Comparison of ENCODE assay signal across 9 cellular contexts in genomic region chr2:62216616-62217015, GRCh38. TPM values are rescaled to one million over a fixed set of nuclear protein-coding genes. Genes with fewer than 3 reads are reported as not detected.
DNase-seq lines count a peak whose midpoint lies in the region; ATAC-seq and TF ChIP-seq lines count a peak whose summit lies in the region.
"Had no signal": no experiment of that assay in that cellular context is flagged by ENCODE, and none has a peak within 500 bp of the region (broad histone marks: within the 10 kb centered on the region; RNA-seq: fewer than 3 reads in every experiment).

No MANE protein-coding gene starts in this region.

- peaks cover 29% of the 10 kb centered on the region for H3K9me3 ChIP-seq in mesodermal cell (ENCODE audit: control insufficient read depth, low read length)
- H3K9me3 ChIP-seq in aorta (ENCODE audit: control insufficient read depth, low read length) = no peaks in the 10 kb centered on the region

- H3K4me1 ChIP-seq in mesodermal cell (ENCODE audit: control insufficient read depth, insufficient read depth, low read length, poor library complexity, severe bottlenecking) (peaks cover 24% of the 10 kb centered on the region), aorta (ENCODE audit: control insufficient read depth in 1 of 2, insufficient read depth in 2 of 2, low read length in 2 of 2) (peaks cover 0 to 2% of the 10 kb centered on the region in 2 donors)

- H3K27me3 ChIP-seq in aorta (ENCODE audit: control insufficient read depth in 1 of 2, insufficient read depth in 2 of 2, low read length in 1 of 2) = no peaks in the 10 kb centered on the region

- H3K4me3 ChIP-seq in coronary artery (no peak overlapping the region), mesodermal cell (ENCODE audit: extremely low read depth, insufficient read depth, low read length, poor library complexity, severe bottlenecking) (no peak overlapping the region), aorta (ENCODE audit: low read length in 2 of 2) (no peak overlapping the region)

- 87 to 92% methylated on average over 6 to 7 of the region's 8 CpGs for WGBS in mesodermal cell (ENCODE audit: insufficient coverage in 2 of 2), 2 experiments
- WGBS in aorta, 2 donors = 64 to 65% methylated on average over 8 of the region's 8 CpGs

- intact Hi-C loops in Right ventricle myocardium inferior (cut with DNase I) (loop anchor here (5.0 kb wide), 1 partner anchor 196 kb away; no protein-coding TSS in a partner anchor), cardiac septum (cut with DNase I) (loop anchor here (5.0 kb wide), 1 partner anchor 196 kb away; no protein-coding TSS in a partner anchor), aorta (cut with DNase I) (no loop called here)

- TF ChIP-seq CTCF in coronary artery (IDR thresholded peaks at IDR 0.05) = no peak

- DNase-seq in Right ventricle myocardium inferior (ENCODE audit: missing footprints) = no peak
- no peak for DNase-seq in cardiac septum (ENCODE audit: low spot score)
- DNase-seq in coronary artery (ENCODE audit: low spot score) = peak; percentile 73
- no peak for DNase-seq in aorta
- DNase-seq in NCI-H2107 treated with DMSO at 0.1 percent for 48 hours (lab: John Stamatoyannopoulos, UW; ENCODE audit: unreplicated experiment) = no peak
- DNase-seq: amniotic stem cell had no signal

- ATAC-seq in Right ventricle myocardium inferior = peak; percentile 67
- peak; percentile 77 for ATAC-seq in aorta (ENCODE audit: low FRiP score)
- ATAC-seq in GM19452 (IDR thresholded peaks at IDR 0.05; ENCODE audit: unreplicated experiment) = no peak
- ATAC-seq in HG03175 (IDR thresholded peaks at IDR 0.05; ENCODE audit: unreplicated experiment) = no peak

- peak overlapping the region; percentile 69 to 87 for H3K27ac ChIP-seq in coronary artery
- H3K27ac ChIP-seq in mesodermal cell (ENCODE audit: low read depth, low read length, severe bottlenecking) = peak overlapping the region; percentile 10
- H3K27ac ChIP-seq in aorta (ENCODE audit: low read depth in 1 of 2, low read length in 2 of 2) = no peak overlapping the region

- H3K36me3 ChIP-seq in mesodermal cell (ENCODE audit: control insufficient read depth, insufficient read depth, low read length) (peaks cover 20% of the 10 kb centered on the region), aorta (ENCODE audit: control insufficient read depth in 1 of 2, insufficient read depth in 2 of 2, low read length in 1 of 2) (no peaks in the 10 kb centered on the region)

RNA-seq across cellular contexts. Expression of gene B3GNT2, which starts 20.7 kb away (rescaled TPM):
- total RNA-seq in Right ventricle myocardium inferior (14.9 TPM), cardiac septum (31.2 TPM), aorta (10 to 100 TPM; 16.4 to 26.0 TPM)
- 21.4 TPM for polyA plus RNA-seq in mesodermal cell (2013, experiment 1 of 2)
- 19.4 TPM for polyA plus RNA-seq in mesodermal cell (2013, experiment 2 of 2)
- polyA plus RNA-seq in aorta = 10 to 100 TPM; 17.0 to 29.1 TPM

Comparison
In these comparisons a context has a peak if more than half of its experiments do, and no peak if none do; other contexts are left out.
1. ATAC-seq: peak in Right ventricle myocardium inferior (single experiment) and aorta (single experiment); none in GM19452 (single experiment) and HG03175 (single experiment).
2. H3K27ac ChIP-seq: peak in coronary artery (2 of 2) and mesodermal cell (single experiment); none in aorta (0 of 2).
3. intact Hi-C loops: an anchor here in Right ventricle myocardium inferior (5.0 kb wide) and cardiac septum (5.0 kb wide); none called in aorta.